In the genomic region with DNA sequence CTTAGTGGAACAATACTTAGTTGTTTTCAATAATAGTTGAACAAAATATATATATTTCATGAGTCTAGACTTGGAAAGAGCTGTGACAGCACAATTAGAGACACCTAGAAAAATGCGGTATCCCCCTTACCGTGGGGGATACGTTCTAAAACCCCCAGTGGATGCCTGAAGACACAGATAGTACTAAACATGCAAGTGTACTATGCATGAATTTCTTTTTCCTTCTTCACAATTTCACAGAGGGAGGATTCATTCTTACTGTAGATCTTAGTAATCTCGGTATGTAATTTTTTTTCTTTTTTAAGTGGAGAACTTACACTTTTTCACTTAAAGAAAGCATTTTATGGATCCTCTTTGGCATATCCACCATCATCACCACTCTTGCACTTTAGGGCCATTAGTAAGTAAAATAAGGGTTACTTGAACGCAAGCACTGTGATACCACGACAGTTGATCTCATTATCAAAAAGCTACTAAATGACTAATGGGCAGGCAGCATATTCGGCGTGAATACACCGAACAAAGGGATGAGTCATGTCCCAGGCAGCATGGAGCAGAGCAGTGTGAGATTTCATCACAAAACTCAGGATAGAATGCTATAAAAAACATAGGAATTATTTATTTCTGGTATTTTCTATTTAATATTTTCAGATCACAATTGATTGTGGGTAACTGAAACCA, we compare ENCODE assay signal across 9 cellular contexts.
DNase-seq lines count a peak whose midpoint lies in the region; ATAC-seq and TF ChIP-seq lines count a peak whose summit lies in the region.
"Had no signal": no experiment of that assay in that cellular context is flagged by ENCODE, and none has a peak within 500 bp of the region (broad histone marks: within the 10 kb centered on the region; RNA-seq: fewer than 3 reads in every experiment).

No MANE protein-coding gene starts in this region.

- ATAC-seq in body of pancreas: no peak
- no peak for ATAC-seq in GM21737 (IDR thresholded peaks at IDR 0.05; ENCODE audit: unreplicated experiment)

- peak; percentile 20 for DNase-seq in NOMO-1 treated with DMSO at 0.1 percent for 48 hours (lab: John Stamatoyannopoulos, UW; ENCODE audit: unreplicated experiment)
- DNase-seq in NOMO-1 treated with dmso at 0.1 percent for 144 hours (lab: John Stamatoyannopoulos, UW; ENCODE audit: unreplicated experiment): no peak
- peak; percentile 89 for DNase-seq in NCI-H226
- peak; percentile 91 for DNase-seq in dermis blood vessel endothelial cell
- DNase-seq in osteoblast (ENCODE audit: insufficient read length, low spot score, missing footprints): peak; percentile 34
- no peak for DNase-seq in body of pancreas
- no peak for DNase-seq in NCI-H1417 treated with DMSO at 0.1 percent for 48 hours (lab: John Stamatoyannopoulos, UW)

- no peaks in the 10 kb centered on the region for H3K79me2 ChIP-seq in osteoblast (ENCODE audit: insufficient read depth, low read length)

- TF ChIP-seq CTCF in osteoblast (IDR thresholded peaks at IDR 0.05; ENCODE audit: extremely low read depth, low read depth, low read length) (no peak), body of pancreas (IDR thresholded peaks at IDR 0.05) (no peak)

- H3K4me1 ChIP-seq in osteoblast (ENCODE audit: insufficient read depth, low read length): peaks cover 15% of the 10 kb centered on the region
- H3K4me1 ChIP-seq in body of pancreas: no peaks in the 10 kb centered on the region
- H3K4me1 ChIP-seq: BLaER1 had no signal

- intact Hi-C loops in body of pancreas (cut with DNase I): no loop called here

- H3K27ac ChIP-seq in osteoblast (ENCODE audit: low read depth, low read length): peak overlapping the region; percentile 56
- H3K27ac ChIP-seq in body of pancreas: no peak overlapping the region
- H3K27ac ChIP-seq: BLaER1 had no signal

- 82 to 84% methylated on average over 9 of the region's 9 CpGs for WGBS in body of pancreas, 2 donors

- H3K9me3 ChIP-seq in osteoblast (ENCODE audit: low read depth, low read length): peaks cover 4% of the 10 kb centered on the region
- H3K9me3 ChIP-seq in body of pancreas: peaks cover 0 to 9% (median 0%) of the 10 kb centered on the region in 3 donors

- H3K4me3 ChIP-seq in osteoblast (ENCODE audit: insufficient read depth, low read length) (peak overlapping the region; percentile 61), body of pancreas (no peak overlapping the region)
- H3K4me3 ChIP-seq: BLaER1 had no signal

- peak overlapping the region; percentile 25 for H2AFZ ChIP-seq in osteoblast (ENCODE audit: low read length)

- H3K27me3 ChIP-seq in osteoblast (ENCODE audit: insufficient read depth, low read length) (no peaks in the 10 kb centered on the region), body of pancreas (no peaks in the 10 kb centered on the region)
- H3K27me3 ChIP-seq: BLaER1 had no signal

- H3K4me2 ChIP-seq in osteoblast (ENCODE audit: insufficient read depth, low read length): peak overlapping the region; percentile 84
- H3K4me2 ChIP-seq: BLaER1 had no signal

- H3K36me3 ChIP-seq in osteoblast (ENCODE audit: insufficient read depth, low read length): no peaks in the 10 kb centered on the region
- no peaks in the 10 kb centered on the region for H3K36me3 ChIP-seq in body of pancreas (replicated peaks in 1 of 2; ENCODE audit: insufficient read depth in 1 of 2, low read depth in 2 of 2)
- H3K36me3 ChIP-seq: BLaER1 had no signal

- H4K20me1 ChIP-seq in osteoblast (ENCODE audit: insufficient read depth, low read length): no peaks in the 10 kb centered on the region
- H4K20me1 ChIP-seq: BLaER1 had no signal

- no peak for TF ChIP-seq POLR2A in body of pancreas (IDR thresholded peaks at IDR 0.05)

Comparison
In these comparisons a context has a peak if more than half of its experiments do, and no peak if none do; other contexts are left out.
1. DNase-seq: peak in NOMO-1 treated with DMSO at 0.1 percent for 48 hours (single experiment), NCI-H226 (single experiment), dermis blood vessel endothelial cell (single experiment) and osteoblast (single experiment); none in NOMO-1 treated with dmso at 0.1 percent for 144 hours (single experiment), body of pancreas (0 of 4) and NCI-H1417 treated with DMSO at 0.1 percent for 48 hours (single experiment).